Comparison of ENCODE assay signal across 12 cellular contexts in the genomic region with DNA sequence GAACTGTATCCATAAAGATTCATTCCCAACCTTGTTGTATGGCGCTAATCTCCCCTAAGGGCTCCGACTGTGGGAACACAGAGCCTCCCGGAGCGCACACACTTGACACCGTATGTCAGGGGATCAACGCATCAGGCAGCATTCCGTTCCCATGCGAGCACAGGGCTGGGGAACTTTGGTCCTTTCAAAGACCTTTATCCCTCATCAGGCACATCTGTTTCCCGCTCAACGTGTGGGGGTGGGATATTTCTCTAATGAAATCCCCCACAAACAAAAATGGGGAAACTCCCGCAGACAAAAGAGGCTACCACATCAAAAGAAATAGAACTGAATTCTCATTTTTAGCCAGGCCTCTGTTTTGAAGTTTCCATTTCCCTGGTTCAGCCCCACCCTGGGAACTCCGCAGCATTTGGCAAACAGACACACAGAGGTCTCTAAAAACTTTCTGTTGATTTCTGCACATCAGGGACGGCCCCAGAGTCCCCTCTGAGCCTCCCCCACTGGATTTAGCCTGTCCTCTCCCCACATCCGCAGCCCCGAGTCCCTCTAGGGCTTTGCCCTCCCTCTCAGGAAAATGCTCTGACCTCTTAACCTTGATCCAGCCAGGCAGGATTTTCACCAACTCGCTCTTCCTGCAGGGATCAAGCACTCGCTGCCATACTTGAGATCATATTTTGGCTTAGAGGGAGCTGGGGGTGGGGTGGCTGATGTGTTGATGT. TPM values are rescaled to one million over a fixed set of nuclear protein-coding genes. Genes with fewer than 3 reads are reported as not detected.
DNase-seq lines count a peak whose midpoint lies in the region; ATAC-seq and TF ChIP-seq lines count a peak whose summit lies in the region.
"Had no signal": no experiment of that assay in that cellular context is flagged by ENCODE, and none has a peak within 500 bp of the region (broad histone marks: within the 10 kb centered on the region; RNA-seq: fewer than 3 reads in every experiment).

No MANE protein-coding gene starts in this region.

- DNase-seq in NCI-H187 (lab: John Stamatoyannopoulos, UW) (peak; percentile 41 to 62), NCI-H187 treated with DMSO at 0.1 percent for 48 hours (lab: John Stamatoyannopoulos, UW) (no peak), WTC11 (ENCODE audit: low spot score) (no peak), left ventricle myocardium superior (peak; percentile 49), T-helper 9 cell (no peak), midbrain (lab: John Stamatoyannopoulos, UW) (no peak)
- DNase-seq in stimulated activated naive CD8-positive, alpha-beta T cell treated with anti-CD3 and anti-CD28 coated beads, Interleukin-15, amount 100 ng/mL, for 72 hours: no peak

- ATAC-seq in WTC11 (no peak), left ventricle myocardium superior (peak; percentile 71), GM19035 (IDR thresholded peaks at IDR 0.05; ENCODE audit: unreplicated experiment) (no peak)
- ATAC-seq in stimulated activated naive CD8-positive, alpha-beta T cell treated with anti-CD3 and anti-CD28 coated beads, Interleukin-15, amount 100 ng/mL, for 72 hours: peak; percentile 47
- ATAC-seq: A549 had no signal

- H3K9me3 Mint-ChIP-seq in WTC11: no peaks in the 10 kb centered on the region
- no peaks in the 10 kb centered on the region for H3K9me3 Mint-ChIP-seq in stimulated activated naive CD8-positive, alpha-beta T cell treated with anti-CD3 and anti-CD28 coated beads, Interleukin-15, amount 100 ng/mL, for 72 hours

- H3K27ac Mint-ChIP-seq in WTC11: no peak overlapping the region
- peak overlapping the region; percentile 79 for H3K27ac Mint-ChIP-seq in stimulated activated naive CD8-positive, alpha-beta T cell treated with anti-CD3 and anti-CD28 coated beads, Interleukin-15, amount 100 ng/mL, for 72 hours

- POLR2A ChIA-PET in WTC11 (lab: Charles Lee): no interaction called here

- intact Hi-C loops in left ventricle myocardium superior (cut with micrococcal nuclease): no loop called here

- peaks cover 42% of the 10 kb centered on the region for H3K4me1 Mint-ChIP-seq in WTC11
- H3K4me1 Mint-ChIP-seq in stimulated activated naive CD8-positive, alpha-beta T cell treated with anti-CD3 and anti-CD28 coated beads, Interleukin-15, amount 100 ng/mL, for 72 hours: peaks cover 40% of the 10 kb centered on the region

- TF ChIP-seq CTCF in WTC11 (IDR thresholded peaks at IDR 0.05): no peak

- CTCF ChIA-PET in WTC11 (lab: Charles Lee): no interaction called here

- H3K36me3 Mint-ChIP-seq in WTC11: no peaks in the 10 kb centered on the region

- no peak overlapping the region for H3K4me3 Mint-ChIP-seq in WTC11
- H3K4me3 Mint-ChIP-seq in stimulated activated naive CD8-positive, alpha-beta T cell treated with anti-CD3 and anti-CD28 coated beads, Interleukin-15, amount 100 ng/mL, for 72 hours: peak overlapping the region; percentile 24 to 42

- H3K27me3 Mint-ChIP-seq in WTC11 (ENCODE audit: low read depth): no peaks in the 10 kb centered on the region; the same call in 1 of the 2 replicates
- H3K27me3 Mint-ChIP-seq in stimulated activated naive CD8-positive, alpha-beta T cell treated with anti-CD3 and anti-CD28 coated beads, Interleukin-15, amount 100 ng/mL, for 72 hours: no peaks in the 10 kb centered on the region

TF ChIP-seq in WTC11, 78 proteins besides CTCF, POLR2A, EP300 and RAD21:
- no peak for TF ChIP-seq SMAD3 (CRISPR knock-in tag; IDR thresholded peaks at IDR 0.05; ENCODE audit: borderline replicate concordance)
- TF ChIP-seq, protein P1, sequence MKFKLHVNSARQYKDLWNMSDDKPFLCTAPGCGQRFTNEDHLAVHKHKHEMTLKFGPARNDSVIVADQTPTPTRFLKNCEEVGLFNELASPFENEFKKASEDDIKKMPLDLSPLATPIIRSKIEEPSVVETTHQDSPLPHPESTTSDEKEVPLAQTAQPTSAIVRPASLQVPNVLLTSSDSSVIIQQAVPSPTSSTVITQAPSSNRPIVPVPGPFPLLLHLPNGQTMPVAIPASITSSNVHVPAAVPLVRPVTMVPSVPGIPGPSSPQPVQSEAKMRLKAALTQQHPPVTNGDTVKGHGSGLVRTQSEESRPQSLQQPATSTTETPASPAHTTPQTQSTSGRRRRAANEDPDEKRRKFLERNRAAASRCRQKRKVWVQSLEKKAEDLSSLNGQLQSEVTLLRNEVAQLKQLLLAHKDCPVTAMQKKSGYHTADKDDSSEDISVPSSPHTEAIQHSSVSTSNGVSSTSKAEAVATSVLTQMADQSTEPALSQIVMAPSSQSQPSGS (CRISPR knock-in tag; IDR thresholded peaks at IDR 0.05; ENCODE audit: borderline replicate concordance, low read depth): no peak
- no peak for TF ChIP-seq CREB1 (CRISPR knock-in tag; IDR thresholded peaks at IDR 0.05)
- TF ChIP-seq MXD4 (CRISPR knock-in tag; IDR thresholded peaks at IDR 0.05; ENCODE audit: borderline replicate concordance): no peak
- TF ChIP-seq ZNF232 (CRISPR knock-in tag; IDR thresholded peaks at IDR 0.05): no peak
- TF ChIP-seq HMGA2 (CRISPR knock-in tag; IDR thresholded peaks at IDR 0.05): 0 out of 2 replicates have a peak, but pooled peaks have one; percentile 3
- TF ChIP-seq, protein P2, sequence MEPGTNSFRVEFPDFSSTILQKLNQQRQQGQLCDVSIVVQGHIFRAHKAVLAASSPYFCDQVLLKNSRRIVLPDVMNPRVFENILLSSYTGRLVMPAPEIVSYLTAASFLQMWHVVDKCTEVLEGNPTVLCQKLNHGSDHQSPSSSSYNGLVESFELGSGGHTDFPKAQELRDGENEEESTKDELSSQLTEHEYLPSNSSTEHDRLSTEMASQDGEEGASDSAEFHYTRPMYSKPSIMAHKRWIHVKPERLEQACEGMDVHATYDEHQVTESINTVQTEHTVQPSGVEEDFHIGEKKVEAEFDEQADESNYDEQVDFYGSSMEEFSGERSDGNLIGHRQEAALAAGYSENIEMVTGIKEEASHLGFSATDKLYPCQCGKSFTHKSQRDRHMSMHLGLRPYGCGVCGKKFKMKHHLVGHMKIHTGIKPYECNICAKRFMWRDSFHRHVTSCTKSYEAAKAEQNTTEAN (CRISPR knock-in tag; IDR thresholded peaks at IDR 0.05): no peak
- TF ChIP-seq SOX15 (CRISPR knock-in tag; IDR thresholded peaks at IDR 0.05): no peak

RNA-seq across cellular contexts. Expression of a gene that starts 6.5 kb away (rescaled TPM):
- not detected in 3 replicates for total RNA-seq in WTC11 (2021)
- total RNA-seq in left ventricle myocardium superior: not detected
- total RNA-seq: ascending aorta had no signal

RNA-seq across cellular contexts. Expression of a gene that starts 29.2 kb away (rescaled TPM):
- total RNA-seq in WTC11 (2021): 7.9 to 14.0 TPM (median 8.9 TPM) in 3 replicates
- not detected for total RNA-seq in left ventricle myocardium superior
- total RNA-seq: ascending aorta; T-helper 1 cell treated with Interleukin-12 subunit alpha and Interleukin-12 subunit beta and Interleukin-4 antibody, amounts not matched to agents 30 ng/mL and 1 ng/mL, for 36 hours; ureter had no signal

RNA-seq across cellular contexts. Expression of a gene that starts 58.1 kb away (rescaled TPM):
- total RNA-seq in WTC11 (2021): 0.11 TPM in 2 of 3 replicates, not detected in the other
- total RNA-seq in left ventricle myocardium superior: 0.77 TPM
- total RNA-seq: ascending aorta; T-helper 1 cell treated with Interleukin-12 subunit alpha and Interleukin-12 subunit beta and Interleukin-4 antibody, amounts not matched to agents 30 ng/mL and 1 ng/mL, for 36 hours; ureter had no signal

Comparison
In these comparisons a context has a peak if more than half of its experiments do, and no peak if none do; other contexts are left out.
1. DNase-seq: peak in NCI-H187 (2 of 2) and left ventricle myocardium superior (single experiment); none in NCI-H187 treated with DMSO at 0.1 percent for 48 hours (single experiment), WTC11 (single experiment), stimulated activated naive CD8-positive, alpha-beta T cell treated with anti-CD3 and anti-CD28 coated beads, Interleukin-15, amount 100 ng/mL, for 72 hours (0 of 2), T-helper 9 cell (single experiment) and midbrain (single experiment).
2. ATAC-seq: peak in left ventricle myocardium superior (single experiment) and stimulated activated naive CD8-positive, alpha-beta T cell treated with anti-CD3 and anti-CD28 coated beads, Interleukin-15, amount 100 ng/mL, for 72 hours (single experiment); none in WTC11 (single experiment) and GM19035 (single experiment).